1 cellular context compared by ENCODE assay signal in genomic region chr1:85563139-85563538, GRCh38.
TF ChIP-seq lines count a peak whose summit lies in the region.

No MANE protein-coding gene starts in this region.

TF ChIP-seq in H1, 55 proteins besides CTCF, POLR2A, EP300 and RAD21:
- TF ChIP-seq TAF1 (IDR thresholded peaks at IDR 0.05; ENCODE audit: low read depth, low read length) (no peak), CHD2 (IDR thresholded peaks at IDR 0.05; ENCODE audit: low read length) (no peak), ASH2L (IDR thresholded peaks at IDR 0.05; ENCODE audit: low read length) (no peak), NRF1 (IDR thresholded peaks at IDR 0.05; ENCODE audit: low read depth, low read length) (no peak), CBX8 (IDR thresholded peaks at IDR 0.05; ENCODE audit: borderline replicate concordance, low read depth, low read length) (no peak), TAF7 (optimal IDR thresholded peaks at IDR 0.05; ENCODE audit: borderline replicate concordance, low read depth, low read length) (no peak), SRF (IDR thresholded peaks at IDR 0.05; ENCODE audit: low read depth, low read length) (no peak), TCF12 (IDR thresholded peaks at IDR 0.05; ENCODE audit: low read depth, low read length) (no peak), SP2 (IDR thresholded peaks at IDR 0.05; ENCODE audit: low read length) (no peak), EGR1 (IDR thresholded peaks at IDR 0.05; ENCODE audit: borderline replicate concordance, low read depth, low read length) (no peak), SIX5 (IDR thresholded peaks at IDR 0.05; ENCODE audit: low read depth, low read length) (no peak), CHD7 (IDR thresholded peaks at IDR 0.05; ENCODE audit: insufficient replicate concordance, low read length) (no peak), RXRA (IDR thresholded peaks at IDR 0.05; ENCODE audit: insufficient read depth, low read depth, low read length) (no peak), CBX5 (IDR thresholded peaks at IDR 0.05; ENCODE audit: low read depth, low read length) (no peak), BCL11A (IDR thresholded peaks at IDR 0.05; ENCODE audit: low read depth in 2 of 2, low read length in 2 of 2) (no peak), GTF2F1 (IDR thresholded peaks at IDR 0.05; ENCODE audit: borderline replicate concordance, low read depth, low read length) (no peak), ZNF274 (IDR thresholded peaks at IDR 0.05; ENCODE audit: borderline replicate concordance, extremely low read depth, low read length) (no peak), SIRT6 (IDR thresholded peaks at IDR 0.05; ENCODE audit: low read length) (no peak), CEBPB (IDR thresholded peaks at IDR 0.05; ENCODE audit: low read depth, low read length) (no peak)
TF ChIP-seq in H1: peak in this region for 0.
